ENCODE assay signal across 11 cellular contexts in genomic region chr15:48999314-48999713, GRCh38.
"Had no signal": no experiment of that assay in that cellular context is flagged by ENCODE, and none has a peak within 500 bp of the region (broad histone marks: within the 10 kb centered on the region; RNA-seq: fewer than 3 reads in every experiment).

No MANE protein-coding gene starts in this region.

- H3K4me3 ChIP-seq: GM23248, GM23338, HAP-1 had no signal

- H3K4me2 ChIP-seq: GM23338 had no signal

- DNase-seq: GM23248, GOT3, H7, H9, HCEC 1CT, HFFc6 had no signal

- FAIRE-seq: H1, H54 had no signal

- H3K4me1 ChIP-seq: HAP-1 had no signal

- H3K9ac ChIP-seq: GM23248 had no signal

- H3K9me3 ChIP-seq: HAP-1 had no signal

- H2AFZ ChIP-seq: GM23248, GM23338 had no signal

- H3K27ac ChIP-seq: GM23248 had no signal

- ATAC-seq: GM23338, HCT116 had no signal
